11 cellular contexts compared by ENCODE assay signal in genomic region chr6:30481213-30481964, GRCh38. TPM values are rescaled to one million over a fixed set of nuclear protein-coding genes. Genes with fewer than 3 reads are reported as not detected.
DNase-seq lines count a peak whose midpoint lies in the region; TF ChIP-seq lines count a peak whose summit lies in the region.
"Had no signal": no experiment of that assay in that cellular context is flagged by ENCODE, and none has a peak within 500 bp of the region (broad histone marks: within the 10 kb centered on the region; RNA-seq: fewer than 3 reads in every experiment).

No MANE protein-coding gene starts in this region.

- H3K4me1 ChIP-seq in Loucy (ENCODE audit: insufficient read depth, low read length, poor library complexity, severe bottlenecking) (peaks cover 13% of the 10 kb centered on the region), right atrium auricular region (peaks cover 0 to 13% of the 10 kb centered on the region in 2 donors)
- H3K4me1 ChIP-seq: parathyroid adenoma had no signal

- H3K4me3 Mint-ChIP-seq in brain = peak overlapping the region in 4 of 5 experiments; percentile 28 to 78 (median 64)
- H3K4me3 Mint-ChIP-seq in nephron progenitor cell = peak overlapping the region; percentile 57

- TF ChIP-seq CTCF in GM10266 (IDR thresholded peaks at IDR 0.05; ENCODE audit: control insufficient read depth, insufficient read depth, low read depth, missing control alignments) (peak; percentile 9), Loucy (conservative IDR thresholded peaks at IDR 0.05; ENCODE audit: low read length) (no peak), brain (conservative IDR thresholded peaks at IDR 0.05) (no peak), nephron progenitor cell (IDR thresholded peaks at IDR 0.05) (peak; percentile 9), right atrium auricular region (IDR thresholded peaks at IDR 0.05) (no peak)

- H3K4me2 ChIP-seq in Loucy (ENCODE audit: low read depth, low read length, poor library complexity, severe bottlenecking) = peak overlapping the region; percentile 22

- H3K36me3 ChIP-seq in Loucy (ENCODE audit: insufficient read depth, low read length) (no peaks in the 10 kb centered on the region), right atrium auricular region (no peaks in the 10 kb centered on the region)
- H3K36me3 ChIP-seq: cardiac muscle cell had no signal

- H3K4me1 Mint-ChIP-seq in brain (peaks cover 5% of the 10 kb centered on the region), nephron progenitor cell (no peaks in the 10 kb centered on the region)

- H3K4me3 ChIP-seq in Loucy (ENCODE audit: low read length, poor library complexity, severe bottlenecking) = no peak overlapping the region
- no peak overlapping the region for H3K4me3 ChIP-seq in right atrium auricular region
- H3K4me3 ChIP-seq: cardiac muscle cell had no signal

- no peak overlapping the region for H3K27ac ChIP-seq in substantia nigra (ENCODE audit: low read depth, low read length, poor library complexity, severe bottlenecking)
- H3K27ac ChIP-seq in right atrium auricular region = no peak overlapping the region
- H3K27ac ChIP-seq: cardiac muscle cell, parathyroid adenoma had no signal

- no peaks in the 10 kb centered on the region for H3K9me2 ChIP-seq in Loucy (replicated peaks; ENCODE audit: low read depth, low read length)

- H3K79me2 ChIP-seq in Loucy (ENCODE audit: insufficient read depth, low read length) = no peaks in the 10 kb centered on the region
- H3K79me2 ChIP-seq: parathyroid adenoma had no signal

- H3K27ac Mint-ChIP-seq in brain (no peak overlapping the region), nephron progenitor cell (no peak overlapping the region)

- H3K27me3 Mint-ChIP-seq in brain (peaks cover 74% of the 10 kb centered on the region), nephron progenitor cell (ENCODE audit: low read depth, poor library complexity) (peaks cover 50% of the 10 kb centered on the region)

- H3K9me3 ChIP-seq in Loucy (ENCODE audit: insufficient read depth, low read depth, low read length) = no peaks in the 10 kb centered on the region
- no peaks in the 10 kb centered on the region for H3K9me3 ChIP-seq in right atrium auricular region

- no peaks in the 10 kb centered on the region for H3K36me3 Mint-ChIP-seq in brain
- no peaks in the 10 kb centered on the region for H3K36me3 Mint-ChIP-seq in nephron progenitor cell (ENCODE audit: low read depth)

- H3K9ac ChIP-seq in Loucy (ENCODE audit: low read depth, low read length, poor library complexity, severe bottlenecking) = no peak overlapping the region
- H3K9ac ChIP-seq: parathyroid adenoma had no signal

- H4K20me1 ChIP-seq in Loucy (ENCODE audit: insufficient read depth, low read length, poor library complexity, severe bottlenecking) = no peaks in the 10 kb centered on the region

- no peak for DNase-seq in GM10266 (ENCODE audit: extremely low spot score)
- peak; percentile 37 for DNase-seq in nephron progenitor cell
- DNase-seq in NCI-H1105 treated with DMSO at 0.1 percent for 48 hours (lab: John Stamatoyannopoulos, UW) = no peak
- no peak for DNase-seq in substantia nigra (lab: John Stamatoyannopoulos, UW)
- DNase-seq in right atrium auricular region (ENCODE audit: low spot score) = no peak
- no peak for DNase-seq in stimulated activated CD4-positive, alpha-beta T cell treated with anti-CD3 and anti-CD28 coated beads, Interleukin-12 subunit alpha, Interleukin-12 subunit beta, amount 100 ng/mL, for 4 hours
- DNase-seq: DMS79 had no signal

- peaks cover 0 to 14% (median 10%) of the 10 kb centered on the region in 5 experiments for H3K9me3 Mint-ChIP-seq in brain
- H3K9me3 Mint-ChIP-seq in nephron progenitor cell = peaks cover 17% of the 10 kb centered on the region

- no peak overlapping the region for H2AFZ ChIP-seq in Loucy (ENCODE audit: low read length)

- H3K27me3 ChIP-seq in Loucy (ENCODE audit: insufficient read depth, low read length, poor library complexity, severe bottlenecking) (peaks cover 20% of the 10 kb centered on the region), right atrium auricular region (peaks cover 4 to 25% of the 10 kb centered on the region in 2 donors)

- H3F3A ChIP-seq in Loucy (ENCODE audit: low read depth) = peaks cover 3% of the 10 kb centered on the region; the same call in 1 of the 2 replicates

RNA-seq across cellular contexts. Expression of gene HLA-E, which starts 7.9 kb away (rescaled TPM):
- polyA plus RNA-seq in brain (ENCODE audit: insufficient read depth, low read depth, low replicate concordance) = 173 TPM
- total RNA-seq in right atrium auricular region = 100 to 1,000 TPM; 216 to 400 TPM

Comparison
In these comparisons a context has a peak if more than half of its experiments do, and no peak if none do; other contexts are left out.
1. CTCF ChIP-seq: peak in GM10266 (single experiment) and nephron progenitor cell (single experiment); none in Loucy (single experiment), brain (0 of 2) and right atrium auricular region (0 of 2).